ENCODE assay signal across 13 cellular contexts in genomic region chr6:125393449-125393858, GRCh38.
DNase-seq lines count a peak whose midpoint lies in the region; ATAC-seq and TF ChIP-seq lines count a peak whose summit lies in the region.
"Had no signal": no experiment of that assay in that cellular context is flagged by ENCODE, and none has a peak within 500 bp of the region (broad histone marks: within the 10 kb centered on the region; RNA-seq: fewer than 3 reads in every experiment).

No MANE protein-coding gene starts in this region.

- H3K27ac Mint-ChIP-seq in chondrocyte (ENCODE audit: unreplicated experiment), result no peak overlapping the region

- H3K4me3 ChIP-seq in right atrium auricular region, result no peak overlapping the region
- H3K4me3 ChIP-seq: SK-N-MC had no signal

- peaks cover 12% of the 10 kb centered on the region for H3K9me3 Mint-ChIP-seq in chondrocyte (ENCODE audit: low read depth)

- intact Hi-C loops in head of caudate nucleus (cut with DNase I), result no loop called here

- peaks cover 8% of the 10 kb centered on the region for H3K36me3 Mint-ChIP-seq in chondrocyte (ENCODE audit: low read depth)

- peak; percentile 58 for ATAC-seq in GM21423 (IDR thresholded peaks at IDR 0.05; ENCODE audit: unreplicated experiment)

- DNase-seq in GM10266 (ENCODE audit: extremely low spot score) (peak; percentile 21), M059J (ENCODE audit: low read depth) (peak; percentile 7), astrocyte of the hippocampus (ENCODE audit: low read depth, low spot score) (peak; percentile 43), inferior parietal cortex (ENCODE audit: extremely low spot score) (no peak), right atrium auricular region (ENCODE audit: low spot score) (no peak), chondrocyte (ENCODE audit: low spot score) (no peak), head of caudate nucleus (no peak)
- DNase-seq: activated CD8-positive, alpha-beta memory T cell treated with anti-CD3 and anti-CD28 coated beads for 24 hours; AML-193; occipital lobe; substantia nigra had no signal

- H3K27me3 Mint-ChIP-seq in chondrocyte (ENCODE audit: low read depth), result no peaks in the 10 kb centered on the region

- no peak overlapping the region for H3K27ac ChIP-seq in right atrium auricular region
- H3K27ac ChIP-seq: SK-N-MC had no signal

- peaks cover 21% of the 10 kb centered on the region for H3K4me1 Mint-ChIP-seq in chondrocyte (ENCODE audit: low read depth)

- no peak for TF ChIP-seq CTCF in GM10266 (IDR thresholded peaks at IDR 0.05; ENCODE audit: control insufficient read depth, insufficient read depth, low read depth, missing control alignments)
- TF ChIP-seq CTCF in right atrium auricular region (IDR thresholded peaks at IDR 0.05), result no peak
- TF ChIP-seq CTCF in chondrocyte (IDR thresholded peaks at IDR 0.05), result no peak

- H3K27me3 ChIP-seq in right atrium auricular region, result no peaks in the 10 kb centered on the region

- H3K36me3 ChIP-seq in right atrium auricular region, result no peaks in the 10 kb centered on the region

- peaks cover 0 to 5% of the 10 kb centered on the region in 2 donors for H3K9me3 ChIP-seq in right atrium auricular region

- H3K4me1 ChIP-seq in right atrium auricular region, result no peaks in the 10 kb centered on the region

- H3K4me3 Mint-ChIP-seq in chondrocyte (ENCODE audit: unreplicated experiment), result no peak overlapping the region

Comparison
In these comparisons a context has a peak if more than half of its experiments do, and no peak if none do; other contexts are left out.
1. DNase-seq: peak in GM10266 (single experiment), M059J (single experiment) and astrocyte of the hippocampus (single experiment); none in inferior parietal cortex (single experiment), right atrium auricular region (single experiment), chondrocyte (single experiment) and head of caudate nucleus (0 of 42).